In genomic region chr17:75030161-75030560, GRCh38 we compare ENCODE assay signal across 20 cellular contexts.
"Had no signal": no experiment of that assay in that cellular context is flagged by ENCODE, and none has a peak within 500 bp of the region (broad histone marks: within the 10 kb centered on the region; RNA-seq: fewer than 3 reads in every experiment).

No MANE protein-coding gene starts in this region.

- H3K27me3 Mint-ChIP-seq: stimulated activated naive CD8-positive, alpha-beta T cell treated with anti-CD3 and anti-CD28 coated beads, Interleukin-15, amount 100 ng/mL, for 72 hours had no signal

- ATAC-seq: effector memory CD8-positive, alpha-beta T cell; esophagus mucosa; heart right ventricle; left lobe of liver; natural killer cell; stimulated activated naive B cell treated with anti-CD40 and anti-IgM and Interleukin-4, amounts not matched to agents 10 μg/mL and 1 μg/mL and 100 μg/mL, for 72 hours; stimulated activated naive CD8-positive, alpha-beta T cell treated with anti-CD3 and anti-CD28 coated beads, Interleukin-15, amount 100 ng/mL, for 72 hours had no signal

- H3K4me3 Mint-ChIP-seq: dendritic cell treated with granulocyte-macrophage colony-stimulating factor and Interleukin-4, amounts not matched to agents 40 ng/mL and 50 ng/mL, for 4 days; effector memory CD8-positive, alpha-beta T cell; natural killer cell; stimulated activated naive B cell treated with anti-CD40 and anti-IgM and Interleukin-4, amounts not matched to agents 10 μg/mL and 1 μg/mL and 100 μg/mL, for 72 hours; stimulated activated naive CD8-positive, alpha-beta T cell treated with anti-CD3 and anti-CD28 coated beads, Interleukin-15, amount 100 ng/mL, for 72 hours had no signal

- DNase-seq: effector memory CD8-positive, alpha-beta T cell; heart right ventricle; hypothalamus; islet precursor cell; mammary epithelial cell; natural killer cell; nucleus accumbens; ovary; sigmoid colon; stimulated activated CD4-positive, alpha-beta T cell treated with anti-CD3 and anti-CD28 coated beads, Interleukin-2, amount 100 ng/mL, for 24 hours; stimulated activated CD4-positive, alpha-beta T cell treated with anti-CD3 and anti-CD28 coated beads, Interleukin-4, amount 100 ng/mL, for 4 hours; stimulated activated naive B cell treated with anti-CD40 and anti-IgM and Interleukin-4, amounts not matched to agents 10 μg/mL and 1 μg/mL and 100 μg/mL, for 72 hours; stimulated activated naive CD8-positive, alpha-beta T cell treated with anti-CD3 and anti-CD28 coated beads, Interleukin-15, amount 100 ng/mL, for 72 hours; trophoblast cell had no signal

- H3K9me3 ChIP-seq: ovary, right atrium auricular region, sigmoid colon had no signal

- H3K36me3 ChIP-seq: heart right ventricle, neural progenitor cell, ovary, right atrium auricular region, sigmoid colon had no signal

- H3K4me1 ChIP-seq: neural progenitor cell had no signal

- H3K27ac ChIP-seq: heart right ventricle, neural progenitor cell, ovary, right atrium auricular region, sigmoid colon, skin epidermis had no signal

- H3K4me3 ChIP-seq: heart right ventricle, neural progenitor cell, ovary, right atrium auricular region, sigmoid colon, skin epidermis had no signal

- H3K36me3 Mint-ChIP-seq: natural killer cell had no signal

- H3K27me3 ChIP-seq: heart right ventricle, neural progenitor cell, ovary, right atrium auricular region, sigmoid colon had no signal

- H2AFZ ChIP-seq: neural progenitor cell had no signal

- H3K9ac ChIP-seq: neural progenitor cell had no signal

- H3K27ac Mint-ChIP-seq: dendritic cell treated with granulocyte-macrophage colony-stimulating factor and Interleukin-4, amounts not matched to agents 40 ng/mL and 50 ng/mL, for 4 days; natural killer cell; neural progenitor cell; stimulated activated naive B cell treated with anti-CD40 and anti-IgM and Interleukin-4, amounts not matched to agents 10 μg/mL and 1 μg/mL and 100 μg/mL, for 72 hours; stimulated activated naive CD8-positive, alpha-beta T cell treated with anti-CD3 and anti-CD28 coated beads, Interleukin-15, amount 100 ng/mL, for 72 hours had no signal

- H3K9me3 Mint-ChIP-seq: effector memory CD8-positive, alpha-beta T cell; natural killer cell; stimulated activated naive CD8-positive, alpha-beta T cell treated with anti-CD3 and anti-CD28 coated beads, Interleukin-15, amount 100 ng/mL, for 72 hours had no signal

- H3K4me2 ChIP-seq: neural progenitor cell had no signal
